In the genomic region with DNA sequence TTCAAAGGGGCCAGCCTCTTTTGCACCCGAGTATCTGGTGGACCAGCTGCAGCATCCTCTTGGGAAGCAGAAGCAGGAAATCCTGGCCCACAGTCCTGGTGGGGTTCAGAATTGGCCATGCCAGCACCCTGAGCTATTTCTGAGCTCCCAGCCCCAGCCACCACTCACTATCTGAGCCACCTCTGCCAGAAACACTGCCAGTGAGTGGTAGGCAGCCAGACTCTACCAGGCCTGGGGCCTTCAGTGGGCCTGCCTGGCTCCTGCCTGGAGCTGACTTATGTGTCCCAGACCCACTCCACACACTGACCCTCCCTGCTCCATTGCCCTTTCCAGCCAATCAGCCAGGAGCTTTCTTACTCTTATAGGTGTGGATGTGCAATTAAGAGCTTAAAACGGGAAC, we compare ENCODE assay signal across 16 cellular contexts. TPM values are rescaled to one million over a fixed set of nuclear protein-coding genes. Genes with fewer than 3 reads are reported as not detected.
DNase-seq lines count a peak whose midpoint lies in the region; ATAC-seq, FAIRE-seq and TF ChIP-seq lines count a peak whose summit lies in the region.
"Had no signal": no experiment of that assay in that cellular context is flagged by ENCODE, and none has a peak within 500 bp of the region (broad histone marks: within the 10 kb centered on the region; RNA-seq: fewer than 3 reads in every experiment).

No MANE protein-coding gene starts in this region.

- H3K9me3 Mint-ChIP-seq in astrocyte (ENCODE audit: unreplicated experiment) (no peaks in the 10 kb centered on the region), nephron progenitor cell (no peaks in the 10 kb centered on the region)

- no peak overlapping the region for H3K4me3 ChIP-seq in BLaER1 treated with 17β-estradiol and CSF1 and Interleukin-3, amounts not matched to agents 10 nM and 100 nM
- H3K4me3 ChIP-seq in astrocyte (ENCODE audit: insufficient read depth, low read depth, low read length) (no peak overlapping the region), MG63 (no peak overlapping the region)

- H3K4me3 Mint-ChIP-seq in astrocyte (ENCODE audit: unreplicated experiment): no peak overlapping the region
- no peak overlapping the region for H3K4me3 Mint-ChIP-seq in nephron progenitor cell
- H3K4me3 Mint-ChIP-seq: CD14-positive monocyte had no signal

- peak overlapping the region in 1 of 11 experiments; percentile 31; a peak in 1 of 22 replicates for H3K27ac ChIP-seq in BLaER1 treated with 17β-estradiol and CSF1 and Interleukin-3, amounts not matched to agents 10 nM and 100 nM
- H3K27ac ChIP-seq in astrocyte (ENCODE audit: low read depth, low read length): no peak overlapping the region
- H3K27ac ChIP-seq: KMS-11 had no signal

- peaks cover 0 to 65% (median 23%) of the 10 kb centered on the region in 11 experiments; a peak in 13 of 22 replicates for H4K20me1 ChIP-seq in BLaER1 treated with 17β-estradiol and CSF1 and Interleukin-3, amounts not matched to agents 10 nM and 100 nM
- peaks cover under 1% of the 10 kb centered on the region for H4K20me1 ChIP-seq in astrocyte (ENCODE audit: insufficient read depth, low read length)

- H3K9ac ChIP-seq in BLaER1 treated with 17β-estradiol and CSF1 and Interleukin-3, amounts not matched to agents 10 nM and 100 nM: peak overlapping the region in 1 of 11 experiments; percentile 20; a peak in 1 of 22 replicates
- no peak overlapping the region for H3K9ac ChIP-seq in astrocyte (ENCODE audit: low read length)
- H3K9ac ChIP-seq: KMS-11 had no signal

- TF ChIP-seq CTCF in astrocyte (IDR thresholded peaks at IDR 0.05; ENCODE audit: insufficient read depth, low read depth, low read length): no peak
- TF ChIP-seq CTCF in nephron progenitor cell (IDR thresholded peaks at IDR 0.05): no peak

- no peak overlapping the region for H2AFZ ChIP-seq in astrocyte (ENCODE audit: low read depth, low read length)

- H3K4me2 ChIP-seq in BLaER1 treated with 17β-estradiol and CSF1 and Interleukin-3, amounts not matched to agents 10 nM and 100 nM: peak overlapping the region in 7 of 11 experiments; percentile 6 to 66 (median 54); a peak in 13 of 22 replicates
- H3K4me2 ChIP-seq in astrocyte (ENCODE audit: low read length): peak overlapping the region; percentile 43
- H3K4me2 ChIP-seq: KMS-11 had no signal

- peaks cover 15 to 41% (median 36%) of the 10 kb centered on the region in 11 experiments for H3K36me3 ChIP-seq in BLaER1 treated with 17β-estradiol and CSF1 and Interleukin-3, amounts not matched to agents 10 nM and 100 nM
- H3K36me3 ChIP-seq in astrocyte (ENCODE audit: insufficient read depth, low read length) (peaks cover 8% of the 10 kb centered on the region), MG63 (no peaks in the 10 kb centered on the region; the same call in 1 of the 2 replicates)

- no peaks in the 10 kb centered on the region for H3K27me3 ChIP-seq in BLaER1 treated with 17β-estradiol and CSF1 and Interleukin-3, amounts not matched to agents 10 nM and 100 nM
- H3K27me3 ChIP-seq in astrocyte (ENCODE audit: insufficient read depth, low read length) (no peaks in the 10 kb centered on the region), MG63 (no peaks in the 10 kb centered on the region)

- H3K27ac Mint-ChIP-seq in astrocyte (ENCODE audit: unreplicated experiment) (no peak overlapping the region), nephron progenitor cell (peak overlapping the region; percentile 19)

- H3K4me1 Mint-ChIP-seq in astrocyte (ENCODE audit: low read depth, unreplicated experiment): peaks cover 23% of the 10 kb centered on the region
- H3K4me1 Mint-ChIP-seq in nephron progenitor cell: peaks cover 13% of the 10 kb centered on the region
- H3K4me1 Mint-ChIP-seq: CD14-positive monocyte had no signal

- peak; percentile 55 to 64 for ATAC-seq in left cardiac atrium
- ATAC-seq: PC-3 had no signal

- H3K4me1 ChIP-seq in BLaER1 treated with 17β-estradiol and CSF1 and Interleukin-3, amounts not matched to agents 10 nM and 100 nM: peaks cover 0 to 27% (median 23%) of the 10 kb centered on the region in 10 experiments; a peak in 13 of 20 replicates
- peaks cover 16% of the 10 kb centered on the region for H3K4me1 ChIP-seq in astrocyte (ENCODE audit: insufficient read depth, low read length)

- H3K79me2 ChIP-seq in astrocyte (ENCODE audit: insufficient read depth, low read length): no peaks in the 10 kb centered on the region

- in situ Hi-C loops in G401 (cut with HindIII; ENCODE audit: low sequenced_read_pairs): no loop called here

- intact Hi-C loops in left cardiac atrium (cut with DNase I): no loop called here

- no peak for FAIRE-seq in astrocyte (lab: Jason Lieb, UNC)

- H3K9me3 ChIP-seq in BLaER1 treated with 17β-estradiol and CSF1 and Interleukin-3, amounts not matched to agents 10 nM and 100 nM (replicated peaks in 1 of 11): no peaks in the 10 kb centered on the region
- H3K9me3 ChIP-seq in astrocyte (ENCODE audit: insufficient read depth, low read depth, low read length) (no peaks in the 10 kb centered on the region), MG63 (no peaks in the 10 kb centered on the region)

- peaks cover 12% of the 10 kb centered on the region for H3K36me3 Mint-ChIP-seq in astrocyte (ENCODE audit: low read depth, unreplicated experiment)
- peaks cover 7% of the 10 kb centered on the region for H3K36me3 Mint-ChIP-seq in nephron progenitor cell (ENCODE audit: low read depth)

- H3K27me3 Mint-ChIP-seq in astrocyte (ENCODE audit: low read depth, unreplicated experiment): no peaks in the 10 kb centered on the region
- no peaks in the 10 kb centered on the region for H3K27me3 Mint-ChIP-seq in nephron progenitor cell (ENCODE audit: low read depth, poor library complexity)

- DNase-seq in astrocyte (ENCODE audit: low read depth) (no peak), left cardiac atrium (no peak), nephron progenitor cell (no peak), SHP77 treated with DMSO at 0.1 percent for 48 hours (lab: John Stamatoyannopoulos, UW) (no peak), G401 (ENCODE audit: low spot score) (no peak), MG63 (no peak)
- DNase-seq: H7, NCI-H1092, NCI-H146, NCI-H2081, NCI-H510A treated with DMSO at 0.1 percent for 48 hours, NCI-H82, PC-3 had no signal

RNA-seq across cellular contexts. Expression of a gene that starts 47.8 kb away (rescaled TPM):
- total RNA-seq in astrocyte: 656 and 710 TPM in 2 replicates
- total RNA-seq in left cardiac atrium: 100 to 1,000 TPM; 169 to 207 TPM
- total RNA-seq in G401 (2014; rRNA removed; shearing (Covaris generic)): 247 and 292 TPM in 2 replicates
- 129 and 147 TPM in 2 replicates for total RNA-seq in MG63 (2014; rRNA removed; shearing (Covaris generic); ENCODE audit: low replicate concordance)
